ENCODE assay signal across 34 cellular contexts in genomic region chr9:117060963-117061362, GRCh38.
"Had no signal": no experiment of that assay in that cellular context is flagged by ENCODE, and none has a peak within 500 bp of the region (broad histone marks: within the 10 kb centered on the region; RNA-seq: fewer than 3 reads in every experiment).

No MANE protein-coding gene starts in this region.

- DNase-seq: Karpas-422, Kasumi-1, MM.1S, MV-4-11, NCI-H1048, NCI-H1092, NCI-H1092 treated with DMSO at 0.1 percent for 48 hours, NCI-H1105, NCI-H1105 treated with DMSO at 0.1 percent for 48 hours, NCI-H1417 treated with DMSO at 0.1 percent for 48 hours, NCI-H1436, NCI-H1436 treated with DMSO at 0.1 percent for 48 hours, NCI-H146, NCI-H1694, NCI-H1694 treated with DMSO at 0.1 percent for 48 hours, NCI-H187, NCI-H187 treated with DMSO at 0.1 percent for 48 hours, NCI-H1930, NCI-H2029, NCI-H2029 treated with DMSO at 0.1 percent for 48 hours, NCI-H2081, NCI-H2081 treated with DMSO at 0.1 percent for 48 hours, NCI-H2107, NCI-H2171, NCI-H2171 treated with DMSO at 0.1 percent for 48 hours, NCI-H2227 treated with DMSO at 0.1 percent for 48 hours, NCI-H226, NCI-H345, NCI-H446, NCI-H446 treated with DMSO at 0.1 percent for 48 hours, NCI-H510A, NCI-H510A treated with DMSO at 0.1 percent for 48 hours, NCI-H524, NCI-H524 treated with DMSO at 0.1 percent for 48 hours had no signal
